Comparison of ENCODE assay signal across 19 cellular contexts in genomic region chr15:71545223-71545760, GRCh38.
"Had no signal": no experiment of that assay in that cellular context is flagged by ENCODE, and none has a peak within 500 bp of the region (broad histone marks: within the 10 kb centered on the region; RNA-seq: fewer than 3 reads in every experiment).

No MANE protein-coding gene starts in this region.

- H3K4me3 ChIP-seq: colonic mucosa, hepatocyte, lower lobe of right lung, sigmoid colon, spleen, tibial artery had no signal

- H3K27me3 ChIP-seq: brain microvascular endothelial cell, colonic mucosa, foreskin keratinocyte, hepatocyte, sigmoid colon, tibial artery had no signal

- H3K4me2 ChIP-seq: hepatocyte had no signal

- H3K4me1 ChIP-seq: colonic mucosa, foreskin keratinocyte, lower lobe of right lung, spleen, tibial artery had no signal

- H3K36me3 ChIP-seq: brain microvascular endothelial cell, colonic mucosa, lower lobe of right lung, sigmoid colon, spleen, tibial artery, WERI-Rb-1 had no signal

- DNase-seq: activated CD4-positive, alpha-beta T cell treated with anti-CD3 and anti-CD28 coated beads, Interleukin-2, amount 50 U/mL, for 48 hours; activated naive CD4-positive, alpha-beta T cell; activated naive CD8-positive, alpha-beta T cell treated with anti-CD3 and anti-CD28 coated beads for 36 hours; activated T-cell treated with anti-CD3 and anti-CD28 coated beads for 4 hours; amygdala; brain microvascular endothelial cell; central memory CD4-positive, alpha-beta T cell; colonic mucosa; erythroblast; foreskin keratinocyte; lower lobe of right lung; naive thymus-derived CD8-positive, alpha-beta T cell; sigmoid colon; spleen; stimulated activated naive CD4-positive, alpha-beta T cell treated with Interleukin-2 at 50 U/mL for 16 hours; T-helper 2 cell; tibial artery; WERI-Rb-1 had no signal

- H3K27ac ChIP-seq: brain microvascular endothelial cell, colonic mucosa, foreskin keratinocyte, hepatocyte, lower lobe of right lung, sigmoid colon, spleen, tibial artery, WERI-Rb-1 had no signal

- H3K9me3 ChIP-seq: colonic mucosa, lower lobe of right lung, sigmoid colon, spleen, tibial artery had no signal

- H3K79me2 ChIP-seq: hepatocyte had no signal

- H2AFZ ChIP-seq: hepatocyte had no signal
